Comparison of ENCODE assay signal across 25 cellular contexts in the genomic region with DNA sequence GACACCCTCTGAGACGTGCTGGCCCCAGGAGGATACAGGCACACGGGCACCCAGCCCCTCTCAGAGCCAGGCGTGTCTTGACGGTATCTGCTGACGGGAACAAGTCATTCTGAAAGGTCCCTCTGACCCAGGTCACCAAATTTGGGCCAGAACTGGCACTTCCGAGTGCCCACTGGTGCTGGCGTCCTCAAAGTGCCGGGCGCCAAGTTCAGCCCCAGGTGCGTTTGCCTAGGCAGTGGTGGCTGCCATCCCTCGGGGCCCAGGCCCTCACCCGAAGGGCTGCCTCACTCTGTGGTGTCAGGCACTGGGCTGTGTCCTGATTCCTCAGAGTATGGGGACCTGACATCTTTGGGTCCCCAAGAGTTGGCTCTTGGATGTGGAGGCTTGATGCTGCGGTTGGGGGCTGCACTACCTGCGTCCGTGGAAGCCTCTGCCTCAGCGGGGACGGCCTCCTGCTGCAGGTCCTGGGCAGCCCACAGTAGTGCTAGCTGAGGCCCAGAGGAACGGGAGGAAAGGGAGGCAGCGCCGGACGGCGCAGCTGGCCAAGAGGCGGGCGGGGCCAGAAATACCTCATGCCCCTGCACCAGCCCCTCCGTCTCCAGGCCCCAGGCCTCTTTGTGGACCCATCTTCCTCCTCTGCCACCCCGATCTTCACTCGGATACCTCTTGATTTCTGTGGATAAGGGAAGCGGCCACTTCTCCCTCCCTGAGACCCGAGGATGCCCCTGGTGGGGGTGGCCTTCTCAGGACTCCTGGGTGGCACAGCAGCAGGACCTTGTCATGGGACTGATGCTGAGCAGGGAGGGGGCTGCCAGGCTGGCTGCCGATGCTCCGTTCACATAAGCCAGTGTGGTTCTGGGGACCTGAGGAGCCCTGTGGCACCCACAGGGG.
DNase-seq lines count a peak whose midpoint lies in the region; ATAC-seq, FAIRE-seq and TF ChIP-seq lines count a peak whose summit lies in the region.
"Had no signal": no experiment of that assay in that cellular context is flagged by ENCODE, and none has a peak within 500 bp of the region (broad histone marks: within the 10 kb centered on the region; RNA-seq: fewer than 3 reads in every experiment).

No MANE protein-coding gene starts in this region.

- H3K79me1 ChIP-seq in H1 (ENCODE audit: low read depth, low read length) = no peaks in the 10 kb centered on the region

- peak overlapping the region; percentile 27; the same call in 1 of the 2 replicates for H2BK12ac ChIP-seq in H1 (ENCODE audit: low read depth, low read length)

- H2BK120ac ChIP-seq in H1 (replicated peaks; ENCODE audit: low read depth, low read length) = no peak overlapping the region

- H4K5ac ChIP-seq in H1 (ENCODE audit: insufficient read length, low read depth, low read length) = no peak overlapping the region

- H3K36me3 ChIP-seq in H1 (ENCODE audit: control insufficient read depth in 2 of 4, insufficient read depth in 4 of 4, low read length in 3 of 4) (no peaks in the 10 kb centered on the region; a peak in 1 of 8 replicates), lower lobe of right lung (peaks cover 24% of the 10 kb centered on the region), sigmoid colon (peaks cover 0 to 25% (median 9%) of the 10 kb centered on the region in 4 donors)
- H3K36me3 ChIP-seq: HAP-1 had no signal

- POLR2A ChIA-PET in H1 (lab: Charles Lee; ENCODE audit: partially characterized antibody) = no interaction called here

- H3K9ac ChIP-seq in H1 (replicated peaks in 1 of 4; ENCODE audit: extremely low read depth in 1 of 4, low read depth in 3 of 4, low read length in 3 of 4) = no peak overlapping the region
- H3K9ac ChIP-seq: KMS-11 had no signal

- H2BK20ac ChIP-seq in H1 (ENCODE audit: low read length) = no peak overlapping the region

- no peaks in the 10 kb centered on the region for H3K79me2 ChIP-seq in H1 (ENCODE audit: control insufficient read depth in 1 of 2, insufficient read depth in 2 of 2, low read length in 2 of 2)

- ATAC-seq in lower lobe of right lung = no peak
- ATAC-seq: CD8-positive, alpha-beta T cell; GM12878; GM23338 had no signal

- H3K56ac ChIP-seq in H1 (replicated peaks; ENCODE audit: insufficient read length, low read depth, low read length) = no peak overlapping the region

- H2AFZ ChIP-seq in H1 (ENCODE audit: low read length) = no peak overlapping the region
- H2AFZ ChIP-seq: GM23338 had no signal

- CTCF ChIA-PET in H1 (lab: Charles Lee; ENCODE audit: partially characterized antibody) = interaction anchor here (6.7 to 10.6 kb wide), 3 partner anchors 7 to 58 kb away, joined by 85 to 276 read pairs (median 128); no protein-coding TSS in a partner anchor
- CTCF ChIA-PET in activated naive CD4-positive, alpha-beta T cell treated with anti-CD3 and anti-CD28 coated beads for 36 hours (lab: Charles Lee) = interaction anchor here (7.8 kb wide), 1 partner anchor 50 kb away, joined by 120 read pairs; no protein-coding TSS in a partner anchor

- TF ChIP-seq EP300 in H1 (IDR thresholded peaks at IDR 0.05; ENCODE audit: borderline replicate concordance in 1 of 2, low read depth in 2 of 2, low read length in 2 of 2) (no peak), sigmoid colon (IDR thresholded peaks at IDR 0.05) (no peak)

- peaks cover 0 to 15% (median 8%) of the 10 kb centered on the region in 4 experiments; a peak in 6 of 7 replicates for H3K4me1 ChIP-seq in H1 (replicated peaks in 1 of 4; ENCODE audit: control insufficient read depth in 3 of 4, insufficient read depth in 4 of 4, low read length in 3 of 4)
- H3K4me1 ChIP-seq in lower lobe of right lung = peaks cover 8% of the 10 kb centered on the region
- peaks cover 0 to 21% (median 18%) of the 10 kb centered on the region in 4 donors for H3K4me1 ChIP-seq in sigmoid colon

- H3K27ac ChIP-seq in H1 (ENCODE audit: low read depth, low read length) (no peak overlapping the region), lower lobe of right lung (no peak overlapping the region), sigmoid colon (no peak overlapping the region)
- H3K27ac ChIP-seq: KMS-11 had no signal

- TF ChIP-seq POLR2A in H1 (IDR thresholded peaks at IDR 0.05; ENCODE audit: control extremely low read depth in 1 of 2, low read depth in 2 of 2, low read length in 2 of 2) (no peak), sigmoid colon (IDR thresholded peaks at IDR 0.05) (no peak)

- H4K91ac ChIP-seq in H1 (replicated peaks; ENCODE audit: insufficient read length, low read length) = no peak overlapping the region

- no peak overlapping the region for H3K23ac ChIP-seq in H1 (ENCODE audit: insufficient read length)

- H3K9me3 Mint-ChIP-seq in CD14-positive monocyte = peaks cover 0 to 2% (median 0%) of the 10 kb centered on the region in 7 donors
- no peaks in the 10 kb centered on the region for H3K9me3 Mint-ChIP-seq in activated naive CD4-positive, alpha-beta T cell treated with anti-CD3 and anti-CD28 coated beads for 36 hours
- H3K9me3 Mint-ChIP-seq: CD8-positive, alpha-beta T cell; GM23338; IgD-negative memory B cell had no signal

- H3K9me3 ChIP-seq in H1 (ENCODE audit: insufficient read depth in 2 of 2, low read depth in 1 of 2, low read length in 1 of 2) (no peaks in the 10 kb centered on the region), lower lobe of right lung (no peaks in the 10 kb centered on the region), sigmoid colon (no peaks in the 10 kb centered on the region)
- H3K9me3 ChIP-seq: Caco-2, HAP-1 had no signal

- no peak for TF ChIP-seq CTCF in CD14-positive monocyte (IDR thresholded peaks at IDR 0.05)
- TF ChIP-seq CTCF in H1 (IDR thresholded peaks at IDR 0.05; ENCODE audit: control extremely low read depth in 1 of 3, insufficient read depth in 1 of 3, low read depth in 1 of 3, low read length in 3 of 3) = no peak
- no peak for TF ChIP-seq CTCF in lower lobe of right lung (IDR thresholded peaks at IDR 0.05)
- TF ChIP-seq CTCF in sigmoid colon (IDR thresholded peaks at IDR 0.05) = no peak

- H3K36me3 Mint-ChIP-seq in CD14-positive monocyte = peaks cover 4 to 27% of the 10 kb centered on the region in 2 donors
- H3K36me3 Mint-ChIP-seq in activated naive CD4-positive, alpha-beta T cell treated with anti-CD3 and anti-CD28 coated beads for 36 hours (ENCODE audit: low read depth) = no peaks in the 10 kb centered on the region

- peaks cover 12% of the 10 kb centered on the region; the same call in 1 of the 2 replicates for H3K23me2 ChIP-seq in H1 (ENCODE audit: low read depth, low read length)

- no peak overlapping the region for H3K4me3 ChIP-seq in H1 (ENCODE audit: extremely low read depth in 1 of 4, insufficient read depth in 2 of 4, low read depth in 3 of 4, low read length in 4 of 4)
- no peak overlapping the region for H3K4me3 ChIP-seq in lower lobe of right lung
- no peak overlapping the region for H3K4me3 ChIP-seq in sigmoid colon
- H3K4me3 ChIP-seq: GM12878, GM23338, HAP-1 had no signal

- no peak overlapping the region for H3K27ac Mint-ChIP-seq in CD14-positive monocyte
- H3K27ac Mint-ChIP-seq in activated naive CD4-positive, alpha-beta T cell treated with anti-CD3 and anti-CD28 coated beads for 36 hours = no peak overlapping the region
- H3K27ac Mint-ChIP-seq: CD8-positive, alpha-beta T cell; GM23338 had no signal

- no peak overlapping the region for H2BK15ac ChIP-seq in H1 (ENCODE audit: low read length)

- no peak overlapping the region for H2AK5ac ChIP-seq in H1 (ENCODE audit: low read depth, low read length)

- H4K8ac ChIP-seq in H1 (ENCODE audit: extremely low read depth, insufficient read depth, low read length) = 0 out of 2 replicates have a peak overlapping the region, but pooled peaks have one; percentile 63

- H3K14ac ChIP-seq in H1 (ENCODE audit: insufficient read length) = no peak overlapping the region

- 90% methylated on average over 25 of the region's 31 CpGs; no CpG with 5 or more reads in 1 of the 2 experiments for WGBS in H1 (ENCODE audit: extremely low coverage in 1 of 2, insufficient coverage in 1 of 2, insufficient read length in 1 of 2, insufficient replicate concordance in 2 of 2, low coverage in 1 of 2, low lambda C conversion rate in 2 of 2, missing lambda C conversion rate in 1 of 2), 2 experiments
- WGBS in sigmoid colon, 2 donors = 92 to 95% methylated on average over 31 of the region's 31 CpGs

- H3K4ac ChIP-seq in H1 (replicated peaks; ENCODE audit: insufficient read length, low read depth, low read length) = no peak overlapping the region

- peaks cover 10 to 21% (median 15%) of the 10 kb centered on the region in 3 donors for H3K27me3 Mint-ChIP-seq in CD14-positive monocyte (ENCODE audit: low read depth in 3 of 3)
- H3K27me3 Mint-ChIP-seq in activated naive CD4-positive, alpha-beta T cell treated with anti-CD3 and anti-CD28 coated beads for 36 hours (ENCODE audit: low read depth) = peaks cover 16% of the 10 kb centered on the region

- peaks cover 0 to 10% (median 3%) of the 10 kb centered on the region in 4 experiments; a peak in 5 of 7 replicates for H3K27me3 ChIP-seq in H1 (replicated peaks in 1 of 4; ENCODE audit: control insufficient read depth in 3 of 4, extremely low read depth in 1 of 4, insufficient read depth in 3 of 4, low read length in 3 of 4)
- peaks cover 5% of the 10 kb centered on the region for H3K27me3 ChIP-seq in lower lobe of right lung (ENCODE audit: low read depth)
- peaks cover 0 to 17% (median 0%) of the 10 kb centered on the region in 3 donors for H3K27me3 ChIP-seq in sigmoid colon

- H3K4me2 ChIP-seq in H1 (ENCODE audit: insufficient read depth in 1 of 2, low read depth in 2 of 2, low read length in 2 of 2) = no peak overlapping the region
- H3K4me2 ChIP-seq: GM23338, KMS-11 had no signal

- peak; percentile 21 for DNase-seq in CD14-positive monocyte (ENCODE audit: low spot score)
- no peak for DNase-seq in H1 (ENCODE audit: low read depth in 1 of 2, low spot score in 2 of 2)
- DNase-seq in lower lobe of right lung = peak; percentile 35
- DNase-seq in sigmoid colon = peak; percentile 48
- DNase-seq in NCI-H1105 treated with DMSO at 0.1 percent for 48 hours (lab: John Stamatoyannopoulos, UW) = no peak
- DNase-seq in activated naive CD4-positive, alpha-beta T cell treated with anti-CD3 and anti-CD28 coated beads for 36 hours = no peak
- no peak for DNase-seq in RKO (ENCODE audit: low spot score)
- DNase-seq: C1 segment of cervical spinal cord; CD8-positive, alpha-beta T cell; DMS79; EL; GDM1; NCI-H1048; NCI-H1436; NCI-H187; NCI-H2081 treated with DMSO at 0.1 percent for 48 hours; NCI-H524; NCI-H774; Right ventricle myocardium superior had no signal

- H2BK5ac ChIP-seq in H1 (ENCODE audit: low read depth, low read length) = no peak overlapping the region

- TF ChIP-seq RAD21 in H1 (IDR thresholded peaks at IDR 0.05 in 1 of 2, conservative IDR thresholded peaks at IDR 0.05 in 1 of 2; ENCODE audit: low read depth in 2 of 2, low read length in 2 of 2) = no peak

- FAIRE-seq in H1 (lab: Jason Lieb, UNC) = no peak
- FAIRE-seq: GM12878 had no signal

- H3K4me3 Mint-ChIP-seq in CD14-positive monocyte = no peak overlapping the region
- no peak overlapping the region for H3K4me3 Mint-ChIP-seq in activated naive CD4-positive, alpha-beta T cell treated with anti-CD3 and anti-CD28 coated beads for 36 hours
- H3K4me3 Mint-ChIP-seq: CD8-positive, alpha-beta T cell; GM23338 had no signal

- peaks cover 12% of the 10 kb centered on the region for H3K4me1 Mint-ChIP-seq in CD14-positive monocyte
- H3K4me1 Mint-ChIP-seq in activated naive CD4-positive, alpha-beta T cell treated with anti-CD3 and anti-CD28 coated beads for 36 hours (ENCODE audit: low read depth) = peaks cover 10% of the 10 kb centered on the region

- H4K20me1 ChIP-seq in H1 (replicated peaks in 1 of 2; ENCODE audit: control insufficient read depth in 1 of 2, insufficient read depth in 2 of 2, low read length in 2 of 2) = peaks cover 0 to 3% of the 10 kb centered on the region in 2 experiments

- H3K18ac ChIP-seq in H1 (ENCODE audit: extremely low read depth, low read length) = no peak overlapping the region

- intact Hi-C loops in CD14-positive monocyte (cut with micrococcal nuclease) (no loop called here), lower lobe of right lung (cut with DNase I) (no loop called here), sigmoid colon (cut with DNase I) (no loop called here)
- intact Hi-C loops in activated naive CD4-positive, alpha-beta T cell treated with anti-CD3 and anti-CD28 coated beads for 36 hours (cut with micrococcal nuclease) = loop anchor here (10.0 kb wide), 1 partner anchor 280 kb away; no protein-coding TSS in a partner anchor

Comparison
In these comparisons a context has a peak if more than half of its experiments do, and no peak if none do; other contexts are left out.
1. DNase-seq: peak in CD14-positive monocyte (single experiment), lower lobe of right lung (single experiment) and sigmoid colon (single experiment); none in H1 (0 of 2), NCI-H1105 treated with DMSO at 0.1 percent for 48 hours (single experiment), activated naive CD4-positive, alpha-beta T cell treated with anti-CD3 and anti-CD28 coated beads for 36 hours (single experiment) and RKO (single experiment).